In the genomic region with DNA sequence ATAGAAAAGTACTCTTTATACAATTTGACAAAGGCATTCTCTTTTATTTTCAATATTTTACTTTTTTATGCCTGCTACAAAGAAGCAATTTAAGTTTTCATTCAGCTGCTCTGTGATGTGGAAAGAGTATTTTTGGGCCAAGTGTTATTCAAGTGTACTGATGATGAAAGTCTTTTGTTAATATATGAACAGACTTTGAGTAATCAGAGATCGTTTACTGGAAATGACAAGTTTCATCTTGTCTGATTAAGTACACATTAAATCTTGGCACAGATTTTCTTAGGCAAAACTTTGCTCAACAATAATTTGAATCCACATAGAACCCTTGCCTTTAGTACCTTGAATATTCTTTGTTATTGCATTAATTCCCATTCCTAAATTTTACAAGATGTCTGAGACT, we compare ENCODE assay signal across 1 cellular context.
TF ChIP-seq lines count a peak whose summit lies in the region.

No MANE protein-coding gene starts in this region.

TF ChIP-seq in A549, 52 proteins besides CTCF, POLR2A, EP300 and RAD21 (continued from another document):
- TF ChIP-seq, protein P1, sequence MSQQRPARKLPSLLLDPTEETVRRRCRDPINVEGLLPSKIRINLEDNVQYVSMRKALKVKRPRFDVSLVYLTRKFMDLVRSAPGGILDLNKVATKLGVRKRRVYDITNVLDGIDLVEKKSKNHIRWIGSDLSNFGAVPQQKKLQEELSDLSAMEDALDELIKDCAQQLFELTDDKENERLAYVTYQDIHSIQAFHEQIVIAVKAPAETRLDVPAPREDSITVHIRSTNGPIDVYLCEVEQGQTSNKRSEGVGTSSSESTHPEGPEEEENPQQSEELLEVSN (IDR thresholded peaks at IDR 0.05; ENCODE audit: borderline replicate concordance, low read depth): no peak
- no peak for TF ChIP-seq HEYL (CRISPR knock-in tag; IDR thresholded peaks at IDR 0.05)
- no peak for TF ChIP-seq FOSL2 (IDR thresholded peaks at IDR 0.05)
- TF ChIP-seq FOSL2 (CRISPR knock-in tag; IDR thresholded peaks at IDR 0.05): no peak
- no peak for TF ChIP-seq GATA3 (IDR thresholded peaks at IDR 0.05; ENCODE audit: borderline replicate concordance)
